Comparison of ENCODE assay signal across 8 cellular contexts in genomic region chr12:68451261-68452091, GRCh38.
DNase-seq lines count a peak whose midpoint lies in the region; ATAC-seq, FAIRE-seq and TF ChIP-seq lines count a peak whose summit lies in the region.

No MANE protein-coding gene starts in this region.

- H3K27me3 ChIP-seq in pancreas, result no peaks in the 10 kb centered on the region

- H3K27ac ChIP-seq in pancreas, result no peak overlapping the region

- FAIRE-seq in pancreas (lab: Jason Lieb, UNC), result no peak

- peaks cover 94% of the 10 kb centered on the region for H3K4me1 Mint-ChIP-seq in activated B cell treated with CpG ODN at 0.5 μM for 24 hours

- peak; percentile 28 for DNase-seq in GDM1 (lab: John Stamatoyannopoulos, UW)
- DNase-seq in activated B cell treated with CpG ODN at 0.5 μM for 24 hours, result peak; percentile 22
- peak; percentile 24 for DNase-seq in epithelial cell of esophagus (ENCODE audit: low read depth)
- DNase-seq in pancreas, result peak in 1 of 6 donors; percentile 15
- no peak for DNase-seq in DMS114 treated with DMSO at 0.1 percent for 48 hours (lab: John Stamatoyannopoulos, UW; ENCODE audit: unreplicated experiment)
- DNase-seq in HEK293T (ENCODE audit: extremely low spot score), result no peak

- peak overlapping the region; percentile 76 for H3K4me3 Mint-ChIP-seq in activated B cell treated with CpG ODN at 0.5 μM for 24 hours

- no peaks in the 10 kb centered on the region for H3K36me3 Mint-ChIP-seq in activated B cell treated with CpG ODN at 0.5 μM for 24 hours (ENCODE audit: low read depth)

- peak; percentile 72 for ATAC-seq in GM19463 (IDR thresholded peaks at IDR 0.05; ENCODE audit: unreplicated experiment)
- ATAC-seq in HG03520 (IDR thresholded peaks at IDR 0.05; ENCODE audit: unreplicated experiment), result peak; percentile 63
- ATAC-seq in activated B cell treated with CpG ODN at 0.5 μM for 24 hours (ENCODE audit: low read depth), result peak; percentile 78
- ATAC-seq in pancreas, result peak in 3 of 4 donors; percentile 37 to 66 (median 41)

- H3K4me1 ChIP-seq in pancreas, result peaks cover 0 to 12% (median 5%) of the 10 kb centered on the region in 3 donors

- POLR2A ChIA-PET in activated B cell treated with CpG ODN at 0.5 μM for 24 hours (lab: Charles Lee), result interaction anchor here (0.5 to 2.2 kb wide), 7 partner anchors 29 to 231 kb away, joined by 3 to 8 read pairs (median 5); partner anchors contain the start of gene RAP1B
- POLR2A ChIA-PET in HEK293T (lab: Yijun Ruan, JAX), result no interaction called here

- intact Hi-C loops in activated B cell treated with CpG ODN at 0.5 μM for 24 hours (cut with micrococcal nuclease), result loop anchor here (1.0 to 10.0 kb wide), 7 partner anchors 31 to 353 kb away; partner anchors contain the start of genes MDM2, NUP107 and RAP1B
- intact Hi-C loops in pancreas (cut with DNase I), result no loop called here

- TF ChIP-seq CTCF in activated B cell treated with CpG ODN at 0.5 μM for 24 hours (IDR thresholded peaks at IDR 0.05) (no peak), epithelial cell of esophagus (IDR thresholded peaks at IDR 0.05; ENCODE audit: insufficient read depth, low read depth, low read length, missing control alignments) (no peak), pancreas (IDR thresholded peaks at IDR 0.05) (no peak)

- H3K9me3 ChIP-seq in pancreas, result no peaks in the 10 kb centered on the region

- CTCF ChIA-PET in activated B cell treated with CpG ODN at 0.5 μM for 24 hours (lab: Charles Lee), result no interaction called here
- CTCF ChIA-PET in HEK293T (lab: Yijun Ruan, JAX), result interaction anchor here (0.9 kb wide), 1 partner anchor 10 kb away, joined by 4 read pairs; no protein-coding TSS in a partner anchor

- H3K27me3 Mint-ChIP-seq in activated B cell treated with CpG ODN at 0.5 μM for 24 hours, result no peaks in the 10 kb centered on the region

- 29 to 32% methylated on average over 7 of the region's 7 CpGs for WGBS in pancreas, 2 donors

- H3K36me3 ChIP-seq in pancreas, result no peaks in the 10 kb centered on the region

- no peak overlapping the region for H3K4me3 ChIP-seq in epithelial cell of esophagus (ENCODE audit: low read length)
- H3K4me3 ChIP-seq in pancreas, result no peak overlapping the region

- H3K27ac Mint-ChIP-seq in activated B cell treated with CpG ODN at 0.5 μM for 24 hours, result peak overlapping the region; percentile 85

- H3K9me3 Mint-ChIP-seq in activated B cell treated with CpG ODN at 0.5 μM for 24 hours, result no peaks in the 10 kb centered on the region

TF ChIP-seq in HEK293T, 16 proteins besides CTCF, POLR2A, EP300 and RAD21:
- TF ChIP-seq FOXM1 (IDR thresholded peaks at IDR 0.05; ENCODE audit: borderline replicate concordance) (no peak), BHLHE40 (IDR thresholded peaks at IDR 0.05; ENCODE audit: borderline replicate concordance) (no peak), SUZ12 (IDR thresholded peaks at IDR 0.05) (no peak), LEF1 (IDR thresholded peaks at IDR 0.05; ENCODE audit: borderline replicate concordance) (no peak), PKNOX1 (IDR thresholded peaks at IDR 0.05) (no peak), ELF4 (IDR thresholded peaks at IDR 0.05) (no peak), ZNF384 (IDR thresholded peaks at IDR 0.05) (no peak), FOXA1 (IDR thresholded peaks at IDR 0.05) (no peak), ARNT (IDR thresholded peaks at IDR 0.05) (no peak), FOXK2 (IDR thresholded peaks at IDR 0.05) (no peak), SP1 (IDR thresholded peaks at IDR 0.05) (no peak), CTBP1 (IDR thresholded peaks at IDR 0.05; ENCODE audit: borderline replicate concordance) (no peak), L3MBTL2 (conservative IDR thresholded peaks at IDR 0.05) (no peak), HDGF (IDR thresholded peaks at IDR 0.05; ENCODE audit: borderline replicate concordance) (no peak), TARDBP (IDR thresholded peaks at IDR 0.05) (no peak), NFRKB (IDR thresholded peaks at IDR 0.05) (no peak)

Comparison
In these comparisons a context has a peak if more than half of its experiments do, and no peak if none do; other contexts are left out.
1. DNase-seq: peak in GDM1 (single experiment), activated B cell treated with CpG ODN at 0.5 μM for 24 hours (single experiment) and epithelial cell of esophagus (single experiment); none in DMS114 treated with DMSO at 0.1 percent for 48 hours (single experiment) and HEK293T (single experiment).
2. Peak in every context shown above with its lines, with median percentiles within 50 percentile points of each other: ATAC-seq.